In genomic region chr1:10685851-10686403, GRCh38 we compare ENCODE assay signal across 13 cellular contexts.
DNase-seq lines count a peak whose midpoint lies in the region; ATAC-seq and TF ChIP-seq lines count a peak whose summit lies in the region.
"Had no signal": no experiment of that assay in that cellular context is flagged by ENCODE, and none has a peak within 500 bp of the region (broad histone marks: within the 10 kb centered on the region; RNA-seq: fewer than 3 reads in every experiment).

No MANE protein-coding gene starts in this region.

- no peaks in the 10 kb centered on the region for H3K9me3 ChIP-seq in PC-9 (ENCODE audit: insufficient read depth, low read depth)
- no peaks in the 10 kb centered on the region for H3K9me3 ChIP-seq in heart left ventricle
- no peaks in the 10 kb centered on the region for H3K9me3 ChIP-seq in osteoblast (ENCODE audit: low read depth, low read length)
- H3K9me3 ChIP-seq: BE2C had no signal

- H3K27me3 ChIP-seq in PC-9 (ENCODE audit: insufficient read depth, low read depth): no peaks in the 10 kb centered on the region
- H3K27me3 ChIP-seq in heart left ventricle: no peaks in the 10 kb centered on the region
- no peaks in the 10 kb centered on the region for H3K27me3 ChIP-seq in osteoblast (ENCODE audit: insufficient read depth, low read length)
- H3K27me3 ChIP-seq: BE2C had no signal

- H3K27ac ChIP-seq in PC-9: peak overlapping the region; percentile 46
- peak overlapping the region; percentile 66 to 94 (median 88) for H3K27ac ChIP-seq in heart left ventricle
- no peak overlapping the region for H3K27ac ChIP-seq in osteoblast (ENCODE audit: low read depth, low read length)
- H3K27ac ChIP-seq: HL-60 had no signal

- TF ChIP-seq POLR2A in heart left ventricle (IDR thresholded peaks at IDR 0.05): no peak

- peak; percentile 44 to 70 (median 58) for ATAC-seq in heart left ventricle
- ATAC-seq: stimulated activated naive B cell treated with anti-CD40 and anti-IgM and Interleukin-4, amounts not matched to agents 10 μg/mL and 1 μg/mL and 100 μg/mL, for 72 hours had no signal

- H3K4me1 ChIP-seq in PC-9 (replicated peaks; ENCODE audit: insufficient read depth) (peaks cover 24% of the 10 kb centered on the region), heart left ventricle (peaks cover 38 to 100% (median 91%) of the 10 kb centered on the region in 12 donors), osteoblast (ENCODE audit: insufficient read depth, low read length) (peaks cover 14% of the 10 kb centered on the region)

- no peaks in the 10 kb centered on the region for H4K20me1 ChIP-seq in PC-9 (ENCODE audit: insufficient read depth)
- H4K20me1 ChIP-seq in osteoblast (ENCODE audit: insufficient read depth, low read length): no peaks in the 10 kb centered on the region

- CTCF ChIA-PET in PC-9 (lab: Charles Lee): no interaction called here

- TF ChIP-seq CTCF in AG10803 (conservative IDR thresholded peaks at IDR 0.05; ENCODE audit: low read length) (no peak), PC-9 (conservative IDR thresholded peaks at IDR 0.05) (no peak), heart left ventricle (IDR thresholded peaks at IDR 0.05) (no peak), osteoblast (IDR thresholded peaks at IDR 0.05; ENCODE audit: extremely low read depth, low read depth, low read length) (no peak)

- POLR2A ChIA-PET in PC-9 (lab: Charles Lee; ENCODE audit: unreplicated experiment): interaction anchor here (0.6 kb wide), 2 partner anchors 13 to 41 kb away, joined by 3 to 7 read pairs; no protein-coding TSS in a partner anchor

- no peaks in the 10 kb centered on the region for H3K79me2 ChIP-seq in PC-9 (ENCODE audit: low read depth)
- no peaks in the 10 kb centered on the region for H3K79me2 ChIP-seq in osteoblast (ENCODE audit: insufficient read depth, low read length)

- DNase-seq in AG10803 (ENCODE audit: low read depth): peak; percentile 33
- DNase-seq in PC-9: peak in 1 of 2 experiments; percentile 39
- DNase-seq in heart left ventricle: peak in 1 of 5 donors; percentile 56
- peak; percentile 96 for DNase-seq in osteoblast (ENCODE audit: insufficient read length, low spot score, missing footprints)
- no peak for DNase-seq in NCI-H2029 treated with DMSO at 0.1 percent for 48 hours (lab: John Stamatoyannopoulos, UW)
- DNase-seq in NK-92 treated with Interleukin-12 subunit alpha and Interleukin-12 subunit beta, amount 100 ng/mL, for 24 hours (lab: John Stamatoyannopoulos, UW): no peak
- DNase-seq in NOMO-1 treated with dmso at 0.1 percent for 144 hours (lab: John Stamatoyannopoulos, UW; ENCODE audit: unreplicated experiment): no peak
- DNase-seq in activated naive CD4-positive, alpha-beta T cell (lab: John Stamatoyannopoulos, UW): no peak
- DNase-seq: activated CD4-positive, alpha-beta T cell treated with anti-CD3 and anti-CD28 coated beads for 48 hours; activated naive CD4-positive, alpha-beta T cell treated with anti-CD3 and anti-CD28 coated beads, Interleukin-2, amount 50 U/mL, for 16 hours; BE2C; stimulated activated naive B cell treated with anti-CD40 and anti-IgM and Interleukin-4, amounts not matched to agents 10 μg/mL and 1 μg/mL and 100 μg/mL, for 72 hours had no signal

- H2AFZ ChIP-seq in PC-9: no peak overlapping the region
- no peak overlapping the region for H2AFZ ChIP-seq in osteoblast (ENCODE audit: low read length)

- no peak overlapping the region for H3K4me3 ChIP-seq in AG10803 (ENCODE audit: low read length)
- H3K4me3 ChIP-seq in PC-9: no peak overlapping the region; the same call in 1 of the 2 replicates
- no peak overlapping the region for H3K4me3 ChIP-seq in heart left ventricle
- H3K4me3 ChIP-seq in osteoblast (ENCODE audit: insufficient read depth, low read length): no peak overlapping the region

- H3K36me3 ChIP-seq in PC-9 (ENCODE audit: low read depth): no peaks in the 10 kb centered on the region
- H3K36me3 ChIP-seq in heart left ventricle: no peaks in the 10 kb centered on the region
- no peaks in the 10 kb centered on the region for H3K36me3 ChIP-seq in osteoblast (ENCODE audit: insufficient read depth, low read length)
- H3K36me3 ChIP-seq: BE2C had no signal

- H3F3A ChIP-seq in PC-9 (ENCODE audit: insufficient read depth, low read depth): peaks cover 5% of the 10 kb centered on the region; the same call in 1 of the 2 replicates

- no TSS peak for BruUV-seq in PC-9 (replicated peaks; lab: Mats Ljungman, UMichigan)

- intact Hi-C loops in PC-9 (cut with micrococcal nuclease; ENCODE audit: unreplicated experiment) (no loop called here), heart left ventricle (cut with DNase I) (loop anchor here in 5 of 10 donors (5.0 to 10.0 kb wide), 6 partner anchors 41 to 861 kb away; partner anchors contain the start of genes CASZ1 (in 1 of the 5) and CLSTN1 (in 1 of the 5))

- WGBS in heart left ventricle, 4 donors: 25 to 37% (median 32%) methylated on average over 8 to 11 of the region's 11 CpGs

- peak overlapping the region; percentile 58 for H3K4me2 ChIP-seq in PC-9
- H3K4me2 ChIP-seq in osteoblast (ENCODE audit: insufficient read depth, low read length): no peak overlapping the region

- H3K9me2 ChIP-seq in PC-9 (ENCODE audit: insufficient read depth): no peaks in the 10 kb centered on the region

Comparison
In these comparisons a context has a peak if more than half of its experiments do, and no peak if none do; other contexts are left out.
1. DNase-seq: peak in AG10803 (single experiment) and osteoblast (single experiment); none in NCI-H2029 treated with DMSO at 0.1 percent for 48 hours (single experiment), NK-92 treated with Interleukin-12 subunit alpha and Interleukin-12 subunit beta, amount 100 ng/mL, for 24 hours (single experiment), NOMO-1 treated with dmso at 0.1 percent for 144 hours (single experiment) and activated naive CD4-positive, alpha-beta T cell (0 of 4).